In the genomic region with DNA sequence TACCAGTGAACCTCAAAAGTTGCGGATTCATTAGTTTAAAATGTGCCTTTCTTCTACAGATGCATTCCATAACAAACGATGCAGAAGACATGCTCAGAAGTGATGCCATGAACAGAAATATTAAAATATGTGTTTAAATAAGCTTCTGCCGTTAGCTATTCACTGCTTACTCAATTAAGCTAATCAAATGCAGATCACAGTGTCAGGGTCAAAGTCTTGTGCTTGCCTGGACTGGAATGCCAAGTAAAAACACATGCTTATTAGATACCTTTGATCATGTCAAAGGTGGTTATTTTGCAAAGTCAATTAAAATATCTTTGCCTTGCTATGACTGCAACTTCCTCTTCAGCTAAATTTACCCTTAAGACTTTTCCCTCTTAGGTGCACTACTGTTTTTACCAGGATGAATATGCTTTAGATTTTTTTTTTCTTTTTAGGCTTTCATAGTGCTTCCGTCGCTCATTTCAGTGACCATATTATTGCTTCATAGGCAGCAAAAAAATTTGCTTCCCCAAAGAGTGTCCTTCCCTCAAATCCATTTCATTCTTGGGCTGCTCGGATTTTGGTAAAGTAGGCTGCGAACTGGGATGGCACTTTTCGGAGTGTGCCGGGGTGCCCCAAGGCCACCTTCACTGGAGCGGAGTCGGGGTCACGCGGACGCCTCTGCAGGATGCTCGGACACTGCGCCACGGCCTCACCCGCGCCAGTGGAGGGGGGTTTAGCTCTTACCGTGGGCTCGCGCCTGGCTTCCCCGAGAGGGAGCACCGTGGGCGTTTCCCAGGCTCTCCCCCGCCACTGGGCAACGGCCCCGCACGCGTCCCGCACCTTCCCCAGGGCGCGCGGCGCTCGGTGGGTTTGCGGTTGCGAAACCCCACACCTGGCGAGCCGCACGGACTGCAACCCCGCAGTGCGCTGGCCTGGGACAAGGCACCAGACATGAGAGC, we compare ENCODE assay signal across 8 cellular contexts. TPM values are rescaled to one million over a fixed set of nuclear protein-coding genes. Genes with fewer than 3 reads are reported as not detected.
DNase-seq lines count a peak whose midpoint lies in the region; ATAC-seq and TF ChIP-seq lines count a peak whose summit lies in the region.

No MANE protein-coding gene starts in this region.

- no peak overlapping the region for H3K18ac ChIP-seq in IMR-90 (ENCODE audit: low read depth, low read length)

- H2AFZ ChIP-seq in IMR-90 (replicated peaks; ENCODE audit: low read length, poor library complexity) (peak overlapping the region; percentile 90), parathyroid adenoma (peak overlapping the region; percentile 97)

- POLR2A ChIA-PET in IMR-90 (lab: Charles Lee; ENCODE audit: unreplicated experiment), result interaction anchor here (0.6 kb wide), 1 partner anchor 19 kb away, joined by 3 read pairs; no protein-coding TSS in a partner anchor
- POLR2A ChIA-PET in activated CD8-positive, alpha-beta T cell treated with anti-CD3 and anti-CD28 coated beads, Interleukin-2, amount 10 ng/mL, durations not matched to agents 7 days and 5 days (lab: Charles Lee), result interaction anchor here (0.6 kb wide), 1 partner anchor 1855 kb away, joined by 4 read pairs; no protein-coding TSS in a partner anchor

- H3K36me3 ChIP-seq in IMR-90 (ENCODE audit: control insufficient read depth, insufficient read depth, low read length), result no peaks in the 10 kb centered on the region
- H3K36me3 ChIP-seq in parathyroid adenoma (ENCODE audit: control insufficient read depth, insufficient read depth, low read length), result no peaks in the 10 kb centered on the region

- peak overlapping the region; percentile 73 for H3K4me3 Mint-ChIP-seq in activated CD8-positive, alpha-beta T cell treated with anti-CD3 and anti-CD28 coated beads, Interleukin-2, amount 10 ng/mL, durations not matched to agents 7 days and 5 days
- peak overlapping the region; percentile 83 for H3K4me3 Mint-ChIP-seq in glutamatergic neuron (ENCODE audit: unreplicated experiment)

- 0 out of 2 replicates have a peak overlapping the region, but pooled peaks have one; percentile 24 for H4K5ac ChIP-seq in IMR-90 (ENCODE audit: low read depth, low read length)

- H3K27ac Mint-ChIP-seq in activated CD8-positive, alpha-beta T cell treated with anti-CD3 and anti-CD28 coated beads, Interleukin-2, amount 10 ng/mL, durations not matched to agents 7 days and 5 days, result no peak overlapping the region
- H3K27ac Mint-ChIP-seq in glutamatergic neuron (ENCODE audit: unreplicated experiment), result no peak overlapping the region

- in situ Hi-C loops in IMR-90 (cut with MboI; ENCODE audit: low sequenced_read_pairs), result no loop called here

- no TSS peak for BruUV-seq in IMR-90 (replicated peaks; lab: Mats Ljungman, UMichigan)

- no peak overlapping the region for H2BK15ac ChIP-seq in IMR-90 (ENCODE audit: low read depth, low read length)

- no peak overlapping the region for H2BK120ac ChIP-seq in IMR-90 (ENCODE audit: low read depth, low read length)

- peak overlapping the region; percentile 60 for H3K9ac ChIP-seq in IMR-90 (ENCODE audit: low read depth, low read length)
- H3K9ac ChIP-seq in parathyroid adenoma, result no peak overlapping the region

- H2BK20ac ChIP-seq in IMR-90 (ENCODE audit: low read depth, low read length), result no peak overlapping the region

- H3K4ac ChIP-seq in IMR-90 (ENCODE audit: low read depth, low read length), result peak overlapping the region; percentile 16; the same call in 1 of the 2 replicates

- dilution Hi-C loops in IMR-90 (cut with HindIII; ENCODE audit: low sequenced_read_pairs, unreplicated experiment), result no loop called here

- no peak for TF ChIP-seq CTCF in IMR-90 (conservative IDR thresholded peaks at IDR 0.05; ENCODE audit: low read depth, low read length)
- no peak for TF ChIP-seq CTCF in glutamatergic neuron (IDR thresholded peaks at IDR 0.05; ENCODE audit: partially characterized antibody, unreplicated experiment)
- TF ChIP-seq CTCF in parathyroid adenoma (IDR thresholded peaks at IDR 0.05), result no peak

- peak overlapping the region; percentile 53 for H2AK9ac ChIP-seq in IMR-90 (replicated peaks; ENCODE audit: low read depth, low read length, poor library complexity)

- ATAC-seq in IMR-90 (ENCODE audit: low read depth), result peak; percentile 72
- peak; percentile 28 for ATAC-seq in activated CD8-positive, alpha-beta T cell treated with anti-CD3 and anti-CD28 coated beads, Interleukin-2, amount 10 ng/mL, durations not matched to agents 7 days and 5 days
- ATAC-seq in HG03175 (IDR thresholded peaks at IDR 0.05; ENCODE audit: unreplicated experiment), result no peak
- no peak for ATAC-seq in GM18861 (IDR thresholded peaks at IDR 0.05; ENCODE audit: unreplicated experiment)

- H3K4me2 ChIP-seq in IMR-90 (ENCODE audit: low read depth, low read length) (peak overlapping the region; percentile 96), parathyroid adenoma (ENCODE audit: low read length) (peak overlapping the region; percentile 47)

- H3K4me3 ChIP-seq in IMR-90 (ENCODE audit: insufficient read depth, low read depth, low read length) (peak overlapping the region; percentile 62), parathyroid adenoma (ENCODE audit: low read depth, low read length) (peak overlapping the region; percentile 51)

- H4K20me1 ChIP-seq in IMR-90 (ENCODE audit: insufficient read depth, low read length), result no peaks in the 10 kb centered on the region; the same call in 1 of the 2 replicates

- H3K27me3 Mint-ChIP-seq in activated CD8-positive, alpha-beta T cell treated with anti-CD3 and anti-CD28 coated beads, Interleukin-2, amount 10 ng/mL, durations not matched to agents 7 days and 5 days (ENCODE audit: low read depth), result peaks cover 16% of the 10 kb centered on the region
- peaks cover 5% of the 10 kb centered on the region for H3K27me3 Mint-ChIP-seq in glutamatergic neuron (ENCODE audit: unreplicated experiment)

- H3K56ac ChIP-seq in IMR-90 (ENCODE audit: extremely low read depth, insufficient read depth, low read length), result no peak overlapping the region

- H3K14ac ChIP-seq in IMR-90 (replicated peaks; ENCODE audit: low read depth, low read length), result no peak overlapping the region

- H3K79me1 ChIP-seq in IMR-90 (ENCODE audit: low read depth in 1 of 2, low read length in 2 of 2), result peaks cover 4 to 11% of the 10 kb centered on the region in 2 experiments

- CTCF ChIA-PET in IMR-90 (lab: Yijun Ruan, JAX), result no interaction called here
- CTCF ChIA-PET in activated CD8-positive, alpha-beta T cell treated with anti-CD3 and anti-CD28 coated beads, Interleukin-2, amount 10 ng/mL, durations not matched to agents 7 days and 5 days (lab: Charles Lee), result interaction anchor here (0.9 kb wide), 1 partner anchor 9 kb away, joined by 3 read pairs; no protein-coding TSS in a partner anchor

- peaks cover 6% of the 10 kb centered on the region for H3K79me2 ChIP-seq in parathyroid adenoma

- no peaks in the 10 kb centered on the region for H3K9me3 Mint-ChIP-seq in activated CD8-positive, alpha-beta T cell treated with anti-CD3 and anti-CD28 coated beads, Interleukin-2, amount 10 ng/mL, durations not matched to agents 7 days and 5 days (ENCODE audit: insufficient read depth)
- H3K9me3 Mint-ChIP-seq in glutamatergic neuron (ENCODE audit: unreplicated experiment), result no peaks in the 10 kb centered on the region

- H2AK5ac ChIP-seq in IMR-90 (ENCODE audit: low read depth, low read length), result no peak overlapping the region

- peaks cover 9% of the 10 kb centered on the region for H3K27me3 ChIP-seq in IMR-90 (ENCODE audit: control insufficient read depth, insufficient read depth, low read length)
- H3K27me3 ChIP-seq in parathyroid adenoma (ENCODE audit: control insufficient read depth, insufficient read depth, low read length), result no peaks in the 10 kb centered on the region

- peak overlapping the region; percentile 65 to 87; a peak in 3 of 4 replicates for H4K8ac ChIP-seq in IMR-90 (ENCODE audit: low read depth in 2 of 2, low read length in 2 of 2)

- WGBS in IMR-90 (ENCODE audit: extremely low coverage in 2 of 2, insufficient read length in 1 of 2), 2 experiments, result 2% methylated on average over 35 of the region's 43 CpGs; no CpG with 5 or more reads in 1 of the 2 experiments

- H3K36me3 Mint-ChIP-seq in activated CD8-positive, alpha-beta T cell treated with anti-CD3 and anti-CD28 coated beads, Interleukin-2, amount 10 ng/mL, durations not matched to agents 7 days and 5 days (ENCODE audit: low read depth), result no peaks in the 10 kb centered on the region
- H3K36me3 Mint-ChIP-seq in glutamatergic neuron (ENCODE audit: unreplicated experiment), result no peaks in the 10 kb centered on the region

- H3K4me1 ChIP-seq in IMR-90 (ENCODE audit: control insufficient read depth, insufficient read depth, low read length), result no peaks in the 10 kb centered on the region
- H3K4me1 ChIP-seq in parathyroid adenoma, result peaks cover 7% of the 10 kb centered on the region

- H2BK5ac ChIP-seq in IMR-90 (ENCODE audit: low read depth, low read length, poor library complexity, severe bottlenecking), result no peak overlapping the region

- peak overlapping the region; percentile 23; the same call in 1 of the 2 replicates for H4K91ac ChIP-seq in IMR-90 (ENCODE audit: insufficient read depth, low read depth, low read length)

- TF ChIP-seq POLR2A in IMR-90 (IDR thresholded peaks at IDR 0.05; ENCODE audit: low read depth, low read length), result no peak

- no peak for TF ChIP-seq RAD21 in IMR-90 (IDR thresholded peaks at IDR 0.05; ENCODE audit: low read length)

- H3K23ac ChIP-seq in IMR-90 (ENCODE audit: low read depth, low read length), result peak overlapping the region; percentile 31; the same call in 1 of the 2 replicates

- peak; percentile 12 for DNase-seq in activated T-cell treated with anti-CD3 and anti-CD28 coated beads for 48 hours (ENCODE audit: low read depth)
- no peak for DNase-seq in activated T-cell treated with anti-CD3 and anti-CD28 coated beads, Interleukin-2, amount 50 U/mL, for 1 hour
- no peak for DNase-seq in IMR-90
- no peak for DNase-seq in activated CD8-positive, alpha-beta T cell treated with anti-CD3 and anti-CD28 coated beads, Interleukin-2, amount 10 ng/mL, durations not matched to agents 7 days and 5 days
- no peak for DNase-seq in glutamatergic neuron

- peaks cover 17% of the 10 kb centered on the region for H3K4me1 Mint-ChIP-seq in activated CD8-positive, alpha-beta T cell treated with anti-CD3 and anti-CD28 coated beads, Interleukin-2, amount 10 ng/mL, durations not matched to agents 7 days and 5 days (ENCODE audit: low read depth)
- peaks cover 10% of the 10 kb centered on the region for H3K4me1 Mint-ChIP-seq in glutamatergic neuron (ENCODE audit: low read depth, unreplicated experiment)

- peaks cover 4% of the 10 kb centered on the region; the same call in 1 of the 2 replicates for H3K9me1 ChIP-seq in IMR-90 (ENCODE audit: insufficient read depth, low read length)

- H3K9me3 ChIP-seq in IMR-90 (ENCODE audit: control insufficient read depth, insufficient read depth, low read length) (no peaks in the 10 kb centered on the region), parathyroid adenoma (ENCODE audit: control insufficient read depth, low read length) (no peaks in the 10 kb centered on the region)

- H3K27ac ChIP-seq in IMR-90 (ENCODE audit: insufficient read depth, low read length) (peak overlapping the region; percentile 10; the same call in 1 of the 2 replicates), parathyroid adenoma (peak overlapping the region; percentile 57)

- intact Hi-C loops in IMR-90 (cut with micrococcal nuclease), result no loop called here

RNA-seq across cellular contexts. Expression of a gene that starts 0.7 kb away (rescaled TPM):
- total RNA-seq in IMR-90 (2012; rRNA removed) (6.3 and 6.4 TPM in 2 replicates), glutamatergic neuron (ENCODE audit: unreplicated experiment) (13.9 TPM)
- 3.9 and 4.6 TPM in 2 replicates for polyA plus RNA-seq in IMR-90 (2012; rRNA removed)
- 3.7 and 5.1 TPM in 2 replicates for polyA plus RNA-seq in IMR-90 (2012; cell fraction: cytosol; rRNA removed)
- polyA plus RNA-seq in IMR-90 (2012; cell fraction: nucleus; rRNA removed; ENCODE audit: low replicate concordance), result 3.2 and 5.1 TPM in 2 replicates
- total RNA-seq in activated CD8-positive, alpha-beta T cell treated with anti-CD3 and anti-CD28 coated beads, Interleukin-2, amount 10 ng/mL, durations not matched to agents 7 days and 5 days, result 1 to 10 TPM; 4.4 to 5.6 TPM

RNA-seq across cellular contexts. Expression of a gene that starts 19.0 kb away (rescaled TPM):
- total RNA-seq in IMR-90 (2012; rRNA removed), result 53.6 and 64.7 TPM in 2 replicates
- 18.0 and 19.4 TPM in 2 replicates for polyA plus RNA-seq in IMR-90 (2012; rRNA removed)
- polyA plus RNA-seq in IMR-90 (2012; cell fraction: cytosol; rRNA removed), result 3.2 TPM in 2 replicates
- 11.3 and 61.2 TPM in 2 replicates for polyA plus RNA-seq in IMR-90 (2012; cell fraction: nucleus; rRNA removed; ENCODE audit: low replicate concordance)
- 10 to 100 TPM; 44.5 to 54.3 TPM for total RNA-seq in activated CD8-positive, alpha-beta T cell treated with anti-CD3 and anti-CD28 coated beads, Interleukin-2, amount 10 ng/mL, durations not matched to agents 7 days and 5 days
- 57.2 TPM for total RNA-seq in glutamatergic neuron (ENCODE audit: unreplicated experiment)

Comparison
In these comparisons a context has a peak if more than half of its experiments do, and no peak if none do; other contexts are left out.
1. ATAC-seq: peak in IMR-90 (single experiment) and activated CD8-positive, alpha-beta T cell treated with anti-CD3 and anti-CD28 coated beads, Interleukin-2, amount 10 ng/mL, durations not matched to agents 7 days and 5 days (single experiment); none in HG03175 (single experiment) and GM18861 (single experiment).